Comparison of ENCODE assay signal across 8 cellular contexts in genomic region chr17:17280613-17281549, GRCh38. TPM values are rescaled to one million over a fixed set of nuclear protein-coding genes. Genes with fewer than 3 reads are reported as not detected.
A peak's percentile ranks its signal among the peaks of the same experiment; 100 is the strongest.
DNase-seq lines count a peak whose midpoint lies in the region; ATAC-seq, FAIRE-seq and TF ChIP-seq lines count a peak whose summit lies in the region.

Gene COPS3 (minus strand): TSS chr17:17281246. CDS start chr17:17281186, 60 bp downstream.

- no TSS peak for BruUV-seq in mammary epithelial cell (replicated peaks; lab: Mats Ljungman, UMichigan)

- H3K4me3 ChIP-seq in WERI-Rb-1 (ENCODE audit: low read depth, low read length), result peak within 1 kb of the TSS; percentile 88
- peak within 1 kb of the TSS; percentile 92 to 98 (median 96) for H3K4me3 ChIP-seq in mammary epithelial cell (replicated peaks in 1 of 3; ENCODE audit: insufficient read depth in 1 of 3, low read depth in 2 of 3, low read length in 3 of 3)
- H3K4me3 ChIP-seq in small intestine (ENCODE audit: low read depth in 1 of 2, low read length in 2 of 2), result peak within 1 kb of the TSS; percentile 77 to 93

- intact Hi-C loops in mammary epithelial cell (cut with micrococcal nuclease), result loop anchor here (1.0 to 2.0 kb wide), 2 partner anchors 16 to 310 kb away; partner anchors contain the start of gene PEMT

- no peaks in the 10 kb centered on the region for H4K20me1 ChIP-seq in mammary epithelial cell (ENCODE audit: insufficient read depth, low read length)

- no peaks in the 10 kb centered on the region for H3K9me3 ChIP-seq in WERI-Rb-1 (ENCODE audit: severe bottlenecking)
- no peaks in the 10 kb centered on the region for H3K9me3 ChIP-seq in mammary epithelial cell (replicated peaks; ENCODE audit: insufficient read depth, low read length)
- H3K9me3 ChIP-seq in small intestine (ENCODE audit: control insufficient read depth, low read depth), result no peaks in the 10 kb centered on the region

- H3K79me2 ChIP-seq in mammary epithelial cell (ENCODE audit: insufficient read depth, low read length), result peaks cover 51% of the 10 kb centered on the region

- peak within 1 kb of the TSS; percentile 93 for H3K4me2 ChIP-seq in mammary epithelial cell (ENCODE audit: insufficient read depth, low read depth, low read length)

- CTCF ChIA-PET in mammary epithelial cell (lab: Charles Lee; ENCODE audit: low non-redundant PET), result no interaction called here

- dilution Hi-C loops in mammary epithelial cell (cut with HindIII; ENCODE audit: low sequenced_read_pairs), result no loop called here

- 2% methylated on average over 37 of the region's 80 CpGs for WGBS in mammary epithelial cell (ENCODE audit: low coverage, missing lambda C conversion rate)
- WGBS in small intestine, 3 donors, result 0% methylated on average over 59 to 80 of the region's 80 CpGs

- H3K4me1 ChIP-seq in mammary epithelial cell (ENCODE audit: insufficient read depth, low read length), result peaks cover 15% of the 10 kb centered on the region
- peaks cover 2 to 4% of the 10 kb centered on the region in 2 donors for H3K4me1 ChIP-seq in small intestine (ENCODE audit: control insufficient read depth in 2 of 2, insufficient read depth in 1 of 2, low read depth in 1 of 2, low read length in 1 of 2)

- peak within 1 kb of the TSS; percentile 96 for H2AFZ ChIP-seq in mammary epithelial cell (ENCODE audit: low read depth, low read length)

- peak; percentile 99 for DNase-seq in ACHN
- peak; percentile 98 for DNase-seq in NCI-H2227 (lab: John Stamatoyannopoulos, UW; ENCODE audit: unreplicated experiment)
- peak; percentile 97 for DNase-seq in WERI-Rb-1
- peak; percentile 95 for DNase-seq in mammary epithelial cell
- DNase-seq in iPS-NIHi11 (ENCODE audit: low spot score), result peak; percentile 98
- peak; percentile 98 for DNase-seq in small intestine

- in situ Hi-C loops in ACHN (cut with HindIII; ENCODE audit: low pct_ligation_motif_present, low pct_unique_long_range_greater_than_20kb, low sequenced_read_pairs), result no loop called here
- in situ Hi-C loops in mammary epithelial cell (cut with MboI; ENCODE audit: low sequenced_read_pairs in 2 of 2), result no loop called here

- FAIRE-seq in small intestine (lab: Jason Lieb, UNC), result no peak

- ATAC-seq in GM18873 (IDR thresholded peaks at IDR 0.05; ENCODE audit: low FRiP score, unreplicated experiment) (peak; percentile 79), HG03139 (IDR thresholded peaks at IDR 0.05; ENCODE audit: unreplicated experiment) (peak; percentile 82)

- peak within 1 kb of the TSS; percentile 98 for H3K9ac ChIP-seq in mammary epithelial cell (ENCODE audit: insufficient read depth, low read length)

- H3K36me3 ChIP-seq in WERI-Rb-1 (peaks cover 43% of the 10 kb centered on the region), mammary epithelial cell (ENCODE audit: insufficient read depth, low read length) (no peaks in the 10 kb centered on the region), small intestine (ENCODE audit: control insufficient read depth in 2 of 2, insufficient read depth in 2 of 2, low read length in 2 of 2) (peaks cover 0 to 2% of the 10 kb centered on the region in 2 donors)

- H3K27ac ChIP-seq in WERI-Rb-1, result peak within 1 kb of the TSS; percentile 100
- peak within 1 kb of the TSS; percentile 95 for H3K27ac ChIP-seq in mammary epithelial cell (ENCODE audit: insufficient read depth, low read depth, low read length)
- peak within 1 kb of the TSS; percentile 80 to 96 for H3K27ac ChIP-seq in small intestine (ENCODE audit: low read depth in 1 of 2, low read length in 1 of 2)

- TF ChIP-seq CTCF in WERI-Rb-1 (IDR thresholded peaks at IDR 0.05; ENCODE audit: low read depth, low read length) (no peak), mammary epithelial cell (conservative IDR thresholded peaks at IDR 0.05 in 1 of 2, IDR thresholded peaks at IDR 0.05 in 1 of 2; ENCODE audit: extremely low read depth in 1 of 2, insufficient read depth in 1 of 2, low read depth in 1 of 2, low read length in 2 of 2) (peak in 1 of 2 donors; percentile 4)

- H3K27me3 ChIP-seq in WERI-Rb-1 (ENCODE audit: insufficient read depth, low read depth, severe bottlenecking) (no peaks in the 10 kb centered on the region), mammary epithelial cell (ENCODE audit: insufficient read depth, low read length) (no peaks in the 10 kb centered on the region), small intestine (ENCODE audit: control insufficient read depth in 2 of 2, insufficient read depth in 2 of 2, low read length in 2 of 2) (no peaks in the 10 kb centered on the region)

RNA-seq across cellular contexts. Expression of gene COPS3, which starts in this region (rescaled TPM):
- 10 to 100 TPM; 69.5 to 74.2 TPM for total RNA-seq in mammary epithelial cell
- polyA plus RNA-seq in mammary epithelial cell, result 94.0 TPM
- polyA minus RNA-seq in mammary epithelial cell, result 69.4 TPM
- polyA plus RNA-seq in small intestine, result 10 to 100 TPM; 42.9 to 58.9 (median 45.4) TPM

Comparison
In these comparisons a context has a peak if more than half of its experiments do, and no peak if none do; other contexts are left out.
1. Peak in every context shown above with its lines: DNase-seq, ATAC-seq, H3K4me3 ChIP-seq and H3K27ac ChIP-seq.